ENCODE assay signal across 15 cellular contexts in genomic region chr7:133512560-133512959, GRCh38.
A peak's percentile ranks its signal among the peaks of the same experiment; 100 is the strongest.
DNase-seq lines count a peak whose midpoint lies in the region; ATAC-seq, FAIRE-seq and TF ChIP-seq lines count a peak whose summit lies in the region.
"Had no signal": no experiment of that assay in that cellular context is flagged by ENCODE, and none has a peak within 500 bp of the region (broad histone marks: within the 10 kb centered on the region; RNA-seq: fewer than 3 reads in every experiment).

No MANE protein-coding gene starts in this region.

- no peaks in the 10 kb centered on the region for H3K4me1 Mint-ChIP-seq in activated CD4-positive, alpha-beta T cell treated with anti-CD3 and anti-CD28 coated beads for 36 hours

- no peak overlapping the region for H3K4me3 Mint-ChIP-seq in activated CD4-positive, alpha-beta T cell treated with anti-CD3 and anti-CD28 coated beads for 36 hours

- H3K27me3 ChIP-seq in GM23248 (replicated peaks; ENCODE audit: insufficient read depth): no peaks in the 10 kb centered on the region
- H3K27me3 ChIP-seq: tibial artery had no signal

- H3K9ac ChIP-seq in GM23248: no peak overlapping the region

- H4K20me1 ChIP-seq in GM23248 (ENCODE audit: insufficient read depth): no peaks in the 10 kb centered on the region

- DNase-seq in A172 (ENCODE audit: low spot score) (peak; percentile 89), H54 (ENCODE audit: insufficient read length, low spot score) (peak; percentile 40), fibroblast of gingiva (ENCODE audit: low read depth) (peak; percentile 81), T-helper 1 cell (no peak), GM23248 (no peak), inferior parietal cortex (ENCODE audit: extremely low spot score) (no peak)
- no peak for DNase-seq in activated CD4-positive, alpha-beta T cell treated with anti-CD3 and anti-CD28 coated beads for 36 hours
- DNase-seq: activated gamma-delta T cell treated with Interleukin-2 at 50 U/mL for 16 hours; Caco-2; central memory CD4-positive, alpha-beta T cell; NCI-H2029 treated with DMSO at 0.1 percent for 48 hours; tibial artery had no signal

- no peaks in the 10 kb centered on the region for H3K27me3 Mint-ChIP-seq in activated CD4-positive, alpha-beta T cell treated with anti-CD3 and anti-CD28 coated beads for 36 hours

- ATAC-seq in SK-N-SH treated with all-trans-retinoic acid at 6 μM for 48 hours: peak; percentile 91
- no peak for ATAC-seq in activated CD4-positive, alpha-beta T cell treated with anti-CD3 and anti-CD28 coated beads for 36 hours
- ATAC-seq: A549, Right ventricle myocardium inferior had no signal

- H3K36me3 ChIP-seq in GM23248 (ENCODE audit: low read depth): no peaks in the 10 kb centered on the region
- H3K36me3 ChIP-seq: tibial artery had no signal

- H3K36me3 Mint-ChIP-seq in activated CD4-positive, alpha-beta T cell treated with anti-CD3 and anti-CD28 coated beads for 36 hours (ENCODE audit: low read depth): peaks cover 30% of the 10 kb centered on the region

- CTCF ChIA-PET in activated CD4-positive, alpha-beta T cell treated with anti-CD3 and anti-CD28 coated beads for 36 hours (lab: Charles Lee): no interaction called here

- POLR2A ChIA-PET in activated CD4-positive, alpha-beta T cell treated with anti-CD3 and anti-CD28 coated beads for 36 hours (lab: Charles Lee): no interaction called here

- H3K4me1 ChIP-seq in GM23248 (ENCODE audit: insufficient read depth): peaks cover 7% of the 10 kb centered on the region; the same call in 1 of the 2 replicates
- H3K4me1 ChIP-seq: tibial artery had no signal

- TF ChIP-seq POLR2A in H54 (IDR thresholded peaks at IDR 0.05; ENCODE audit: low read depth, low read length): no peak

- H3K27ac Mint-ChIP-seq in activated CD4-positive, alpha-beta T cell treated with anti-CD3 and anti-CD28 coated beads for 36 hours: no peak overlapping the region

- H3K9me3 Mint-ChIP-seq in activated CD4-positive, alpha-beta T cell treated with anti-CD3 and anti-CD28 coated beads for 36 hours (ENCODE audit: low read depth): peaks cover 8% of the 10 kb centered on the region

- no peak overlapping the region for H3K4me3 ChIP-seq in GM23248
- H3K4me3 ChIP-seq: A549, tibial artery had no signal

- WGBS in GM23248 (ENCODE audit: low coverage in 1 of 2, low lambda C conversion rate in 2 of 2, missing lambda C conversion rate in 2 of 2), 2 experiments: 98 to 99% methylated on average over 11 of the region's 11 CpGs

- no peaks in the 10 kb centered on the region for H3K9me2 ChIP-seq in GM23248 (ENCODE audit: insufficient read depth)

- H2AFZ ChIP-seq in GM23248: no peak overlapping the region

- intact Hi-C loops in activated CD4-positive, alpha-beta T cell treated with anti-CD3 and anti-CD28 coated beads for 36 hours (cut with DNase I, micrococcal nuclease): no loop called here

- H3F3A ChIP-seq in GM23248 (ENCODE audit: insufficient read depth): peaks cover 8% of the 10 kb centered on the region; the same call in 1 of the 2 replicates

- no peaks in the 10 kb centered on the region for H3K79me2 ChIP-seq in GM23248 (ENCODE audit: insufficient read depth)

- no peak overlapping the region for H3K27ac ChIP-seq in GM23248
- H3K27ac ChIP-seq: tibial artery had no signal

- FAIRE-seq in H54 (lab: Jason Lieb, UNC): peak; percentile 98
- FAIRE-seq: A549 had no signal

- no peaks in the 10 kb centered on the region for H3K9me3 ChIP-seq in GM23248 (ENCODE audit: low read depth)
- H3K9me3 ChIP-seq: A549, Caco-2, tibial artery had no signal

- in situ Hi-C loops in GM23248 (cut with MboI): no loop called here

- H3K4me2 ChIP-seq in GM23248 (ENCODE audit: unreplicated experiment): no peak overlapping the region

TF ChIP-seq in SK-N-SH treated with all-trans-retinoic acid at 6 μM for 48 hours, 23 proteins besides CTCF, POLR2A, EP300 and RAD21:
- TF ChIP-seq CSRNP3 (CRISPR knock-in tag; IDR thresholded peaks at IDR 0.05) (no peak), ISL1 (CRISPR knock-in tag; IDR thresholded peaks at IDR 0.05) (no peak), ZC3H10 (CRISPR knock-in tag; IDR thresholded peaks at IDR 0.05) (no peak), SNAI2 (CRISPR knock-in tag; IDR thresholded peaks at IDR 0.05) (no peak), ESRRG (CRISPR knock-in tag; IDR thresholded peaks at IDR 0.05) (no peak), ARNTL (CRISPR knock-in tag; IDR thresholded peaks at IDR 0.05; ENCODE audit: borderline replicate concordance, low read depth) (no peak), PATZ1 (CRISPR knock-in tag; IDR thresholded peaks at IDR 0.05; ENCODE audit: borderline replicate concordance) (no peak), RARB (CRISPR knock-in tag; IDR thresholded peaks at IDR 0.05) (no peak), TOX (CRISPR knock-in tag; IDR thresholded peaks at IDR 0.05; ENCODE audit: borderline replicate concordance) (no peak), GLIS3 (CRISPR knock-in tag; IDR thresholded peaks at IDR 0.05) (no peak), ZFP30 (CRISPR knock-in tag; IDR thresholded peaks at IDR 0.05) (no peak), CSDC2 (CRISPR knock-in tag; IDR thresholded peaks at IDR 0.05) (no peak)

Comparison
In these comparisons a context has a peak if more than half of its experiments do, and no peak if none do; other contexts are left out.
1. DNase-seq: peak in A172 (single experiment), H54 (single experiment) and fibroblast of gingiva (single experiment); none in T-helper 1 cell (0 of 5), GM23248 (single experiment), activated CD4-positive, alpha-beta T cell treated with anti-CD3 and anti-CD28 coated beads for 36 hours (single experiment) and inferior parietal cortex (single experiment).